Comparison of ENCODE assay signal across 8 cellular contexts in the genomic region with DNA sequence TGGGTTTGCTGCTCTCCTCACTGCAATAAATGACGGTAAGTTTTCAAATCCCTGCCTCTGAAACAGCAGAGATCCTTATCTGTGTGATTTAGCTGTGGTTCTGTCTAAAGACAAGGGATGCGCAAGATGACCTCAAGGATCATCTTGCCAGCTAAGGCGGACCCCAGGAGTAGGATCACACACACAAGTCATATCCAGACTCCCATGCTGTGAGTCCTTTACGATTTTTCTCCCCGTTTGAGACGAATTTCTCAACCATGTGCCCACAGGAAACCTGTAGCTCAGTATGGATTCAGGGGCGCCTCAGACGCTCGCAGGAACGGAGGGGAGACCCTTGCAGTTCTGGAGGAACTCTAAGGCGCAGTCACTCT. TPM values are rescaled to one million over a fixed set of nuclear protein-coding genes. Genes with fewer than 3 reads are reported as not detected.
A peak's percentile ranks its signal among the peaks of the same experiment; 100 is the strongest.
DNase-seq lines count a peak whose midpoint lies in the region; ATAC-seq, FAIRE-seq and TF ChIP-seq lines count a peak whose summit lies in the region.

No MANE protein-coding gene starts in this region.

- no peak for DNase-seq in GM12892 (ENCODE audit: insufficient read length)
- no peak for DNase-seq in SJCRH30
- DNase-seq in epithelial cell of prostate (ENCODE audit: low read depth, low spot score): no peak
- DNase-seq in putamen (ENCODE audit: low spot score): no peak
- no peak for DNase-seq in NCI-H774 (lab: John Stamatoyannopoulos, UW)

- no peaks in the 10 kb centered on the region for H3K36me3 ChIP-seq in SJCRH30
- H3K36me3 ChIP-seq in neural cell (ENCODE audit: insufficient read depth, low read length): no peaks in the 10 kb centered on the region

- no peaks in the 10 kb centered on the region for H4K20me1 ChIP-seq in neural cell (ENCODE audit: insufficient read depth)

- H3K4me1 ChIP-seq in SJCRH30: peaks cover 9% of the 10 kb centered on the region; the same call in 1 of the 2 replicates

- FAIRE-seq in GM12892 (lab: Jason Lieb, UNC): peak; percentile 70

- no peak for TF ChIP-seq POLR2A in GM12892 (IDR thresholded peaks at IDR 0.05; ENCODE audit: low read depth, low read length)

- H3K27me3 ChIP-seq in SJCRH30 (no peaks in the 10 kb centered on the region), neural cell (ENCODE audit: insufficient read depth, low read depth, low read length) (no peaks in the 10 kb centered on the region)

- H3K27ac ChIP-seq in SJCRH30 (peak overlapping the region; percentile 98), epithelial cell of prostate (peak overlapping the region; percentile 64), neural cell (ENCODE audit: low read length) (peak overlapping the region; percentile 87)

- TF ChIP-seq RAD21 in neural cell (conservative IDR thresholded peaks at IDR 0.05): no peak

- peak overlapping the region; percentile 66 for H2AFZ ChIP-seq in neural cell (ENCODE audit: low read depth, low read length)

- H3K9me3 ChIP-seq in SJCRH30 (replicated peaks) (no peaks in the 10 kb centered on the region), neural cell (ENCODE audit: low read length) (no peaks in the 10 kb centered on the region)

- H3K9me2 ChIP-seq in neural cell (ENCODE audit: insufficient read depth, low read length): no peaks in the 10 kb centered on the region

- ATAC-seq in HG02623 (IDR thresholded peaks at IDR 0.05; ENCODE audit: unreplicated experiment): peak; percentile 21
- no peak for ATAC-seq in HG03469 (IDR thresholded peaks at IDR 0.05; ENCODE audit: unreplicated experiment)

- TF ChIP-seq CTCF in neural cell (IDR thresholded peaks at IDR 0.05; ENCODE audit: poor library complexity, severe bottlenecking): no peak

- TF ChIP-seq EP300 in neural cell (conservative IDR thresholded peaks at IDR 0.05; ENCODE audit: poor library complexity, severe bottlenecking): no peak

- peak overlapping the region; percentile 95 for H3K4me2 ChIP-seq in neural cell (ENCODE audit: low read length)

- peak overlapping the region; percentile 72 for H3K4me3 ChIP-seq in SJCRH30
- H3K4me3 ChIP-seq in neural cell (ENCODE audit: low read length): peak overlapping the region; percentile 84

- H3F3A ChIP-seq in neural cell (ENCODE audit: insufficient read depth, low read length, poor library complexity, severe bottlenecking): no peaks in the 10 kb centered on the region

- peak overlapping the region; percentile 78 for H3K9ac ChIP-seq in neural cell (ENCODE audit: low read length)

- H3K79me2 ChIP-seq in neural cell (replicated peaks; ENCODE audit: insufficient read depth, low read length): peaks cover 53% of the 10 kb centered on the region

TF ChIP-seq in neural cell, 6 proteins besides CTCF, POLR2A, EP300 and RAD21:
- TF ChIP-seq TAF1 (IDR thresholded peaks at IDR 0.05; ENCODE audit: low read depth): no peak
- peak; percentile 76 for TF ChIP-seq MXI1 (conservative IDR thresholded peaks at IDR 0.05; ENCODE audit: poor library complexity, severe bottlenecking)

RNA-seq across cellular contexts. Expression of gene DCTN1, which starts 11.1 kb away (rescaled TPM):
- polyA plus RNA-seq in GM12892 (2012; ENCODE audit: missing spikeins): 34.7 TPM
- 113 TPM in 2 replicates for total RNA-seq in SJCRH30 (2014; rRNA removed; shearing (Covaris generic))
- polyA plus RNA-seq in neural cell: 160 and 183 TPM in 2 replicates
- polyA minus RNA-seq in neural cell: 232 and 268 TPM in 2 replicates

RNA-seq across cellular contexts. Expression of gene C2orf81, which starts 30.2 kb away (rescaled TPM):
- 2.0 TPM for polyA plus RNA-seq in GM12892 (2012; ENCODE audit: missing spikeins)
- total RNA-seq in SJCRH30 (2014; rRNA removed; shearing (Covaris generic)): 0.43 and 0.48 TPM in 2 replicates
- polyA plus RNA-seq in neural cell: 1.7 and 3.3 TPM in 2 replicates
- 4.4 and 4.6 TPM in 2 replicates for polyA minus RNA-seq in neural cell

RNA-seq across cellular contexts. Expression of gene WDR54, which starts 30.3 kb away (rescaled TPM):
- 80.9 TPM for polyA plus RNA-seq in GM12892 (2012; ENCODE audit: missing spikeins)
- total RNA-seq in SJCRH30 (2014; rRNA removed; shearing (Covaris generic)): 28.3 and 33.1 TPM in 2 replicates
- 89.9 and 110 TPM in 2 replicates for polyA plus RNA-seq in neural cell
- polyA minus RNA-seq in neural cell: 33.8 and 36.5 TPM in 2 replicates

RNA-seq across cellular contexts. Expression of gene SLC4A5, which starts 48.0 kb away (rescaled TPM):
- polyA plus RNA-seq in GM12892 (2012; ENCODE audit: missing spikeins): 0.91 TPM
- total RNA-seq in SJCRH30 (2014; rRNA removed; shearing (Covaris generic)): 0.08 TPM in 1 of 2 replicates, not detected in the other
- polyA plus RNA-seq in neural cell: 3.2 and 3.9 TPM in 2 replicates
- polyA minus RNA-seq in neural cell: 9.0 and 9.7 TPM in 2 replicates

RNA-seq across cellular contexts. Expression of gene RTKN, which starts 50.5 kb away (rescaled TPM):
- polyA plus RNA-seq in GM12892 (2012; ENCODE audit: missing spikeins): 8.4 TPM
- total RNA-seq in SJCRH30 (2014; rRNA removed; shearing (Covaris generic)): 47.4 and 50.4 TPM in 2 replicates
- 4.9 and 6.1 TPM in 2 replicates for polyA plus RNA-seq in neural cell
- polyA minus RNA-seq in neural cell: 3.0 and 3.4 TPM in 2 replicates
